Comparison of ENCODE assay signal across 17 cellular contexts in the genomic region with DNA sequence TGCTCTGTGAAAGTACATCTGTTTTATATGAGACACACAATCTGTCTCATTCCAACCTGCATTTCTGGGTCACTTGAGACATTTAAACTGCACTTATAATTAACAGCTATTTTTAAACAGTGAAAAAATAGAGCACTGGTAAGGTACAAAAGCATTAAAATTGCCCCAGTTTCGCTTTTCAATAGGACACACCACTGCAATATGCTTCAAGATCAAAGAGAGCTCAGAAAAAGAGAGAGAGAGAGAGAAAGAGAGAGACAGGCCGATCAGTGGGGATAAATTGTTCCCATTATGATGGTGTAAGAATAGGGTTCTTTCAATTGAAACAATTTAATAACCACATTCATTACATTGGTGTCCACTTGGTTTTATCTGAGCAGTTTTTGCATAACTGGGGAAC.
DNase-seq lines count a peak whose midpoint lies in the region; ATAC-seq, FAIRE-seq and TF ChIP-seq lines count a peak whose summit lies in the region.
"Had no signal": no experiment of that assay in that cellular context is flagged by ENCODE, and none has a peak within 500 bp of the region (broad histone marks: within the 10 kb centered on the region; RNA-seq: fewer than 3 reads in every experiment).

No MANE protein-coding gene starts in this region.

- no peak overlapping the region for H3K27ac ChIP-seq in HEK293 (ENCODE audit: extremely low read depth, low read depth, low read length)
- no peak overlapping the region for H3K27ac ChIP-seq in small intestine (ENCODE audit: low read depth in 1 of 2, low read length in 1 of 2)
- H3K27ac ChIP-seq: BLaER1 treated with 17β-estradiol and CSF1 and Interleukin-3, amounts not matched to agents 10 nM and 100 nM had no signal

- H3K4me1 ChIP-seq in HEK293 (ENCODE audit: control insufficient read depth, insufficient read depth, low read length): peaks cover 14% of the 10 kb centered on the region
- no peaks in the 10 kb centered on the region for H3K4me1 ChIP-seq in small intestine (ENCODE audit: control insufficient read depth in 2 of 2, insufficient read depth in 1 of 2, low read depth in 1 of 2, low read length in 1 of 2)

- CTCF ChIA-PET in HEK293 (lab: Yijun Ruan, JAX): interaction anchor here (0.6 kb wide), 2 partner anchors 8 to 13 kb away, joined by 4 to 5 read pairs; no protein-coding TSS in a partner anchor

- no peaks in the 10 kb centered on the region for H3K36me3 ChIP-seq in HEK293 (ENCODE audit: control insufficient read depth in 2 of 2, insufficient read depth in 1 of 2, low read length in 2 of 2)
- no peaks in the 10 kb centered on the region for H3K36me3 ChIP-seq in small intestine (ENCODE audit: control insufficient read depth in 2 of 2, insufficient read depth in 2 of 2, low read length in 2 of 2)
- H3K36me3 ChIP-seq: BLaER1 treated with 17β-estradiol and CSF1 and Interleukin-3, amounts not matched to agents 10 nM and 100 nM had no signal

- POLR2A ChIA-PET in HEK293 (lab: Yijun Ruan, JAX): no interaction called here

- no peak for FAIRE-seq in small intestine (lab: Jason Lieb, UNC)
- FAIRE-seq: HTR-8/SVneo had no signal

- no peak for TF ChIP-seq POLR2A in lower leg skin (IDR thresholded peaks at IDR 0.05)

- peak; percentile 87 for DNase-seq in NCI-H69 (lab: John Stamatoyannopoulos, UW)
- DNase-seq in midbrain (lab: John Stamatoyannopoulos, UW): peak; percentile 25
- DNase-seq in superior temporal gyrus (ENCODE audit: extremely low spot score): peak; percentile 62
- DNase-seq in left lobe of liver (ENCODE audit: low spot score): no peak
- DNase-seq in lower leg skin (ENCODE audit: low spot score in 2 of 2): no peak
- DNase-seq in small intestine: no peak
- DNase-seq: 8988T; Calu3; CD8-positive, alpha-beta T cell; DMS79 treated with DMSO at 0.1 percent for 48 hours; GF-D8; GOT3; H7 had no signal

- no peaks in the 10 kb centered on the region for H3K27me3 ChIP-seq in small intestine (ENCODE audit: control insufficient read depth in 2 of 2, insufficient read depth in 2 of 2, low read length in 2 of 2)
- H3K27me3 ChIP-seq: BLaER1 treated with 17β-estradiol and CSF1 and Interleukin-3, amounts not matched to agents 10 nM and 100 nM had no signal

- TF ChIP-seq CTCF in HEK293 (tag by site-specific recombination; IDR thresholded peaks at IDR 0.05) (no peak), lower leg skin (IDR thresholded peaks at IDR 0.05) (no peak)

- WGBS in lower leg skin, 2 donors: 84 to 93% methylated on average over 2 of the region's 2 CpGs
- WGBS in small intestine, 3 donors: 61 to 79% (median 63%) methylated on average over 2 of the region's 2 CpGs

- ATAC-seq in left lobe of liver: no peak
- ATAC-seq: CD8-positive, alpha-beta T cell; HCT116 had no signal

- no peaks in the 10 kb centered on the region for H3K9me3 ChIP-seq in HEK293 (ENCODE audit: control insufficient read depth, insufficient read depth, low read depth, low read length)
- H3K9me3 ChIP-seq in small intestine (ENCODE audit: control insufficient read depth, low read depth): no peaks in the 10 kb centered on the region

- intact Hi-C loops in lower leg skin (cut with DNase I; ENCODE audit: low total_unique reads): no loop called here

- H3K4me3 ChIP-seq in HEK293 (ENCODE audit: low read depth, low read length) (no peak overlapping the region), lower leg skin (ENCODE audit: low read depth, poor library complexity, severe bottlenecking) (no peak overlapping the region), small intestine (ENCODE audit: low read depth in 1 of 2, low read length in 2 of 2) (no peak overlapping the region)
- H3K4me3 ChIP-seq: BLaER1 treated with 17β-estradiol and CSF1 and Interleukin-3, amounts not matched to agents 10 nM and 100 nM had no signal

TF ChIP-seq in HEK293, 187 proteins besides CTCF, POLR2A, EP300 and RAD21:
- TF ChIP-seq ZNF596 (tag by site-specific recombination; IDR thresholded peaks at IDR 0.05) (peak; percentile 72), SP7 (tag by site-specific recombination; IDR thresholded peaks at IDR 0.05) (no peak)
TF ChIP-seq in HEK293: peak in this region for 1.

Comparison
In these comparisons a context has a peak if more than half of its experiments do, and no peak if none do; other contexts are left out.
1. DNase-seq: peak in NCI-H69 (single experiment), midbrain (single experiment) and superior temporal gyrus (single experiment); none in left lobe of liver (single experiment), lower leg skin (0 of 2) and small intestine (single experiment).